8 cellular contexts compared by ENCODE assay signal in genomic region chr3:20186600-20187004, GRCh38. TPM values are rescaled to one million over a fixed set of nuclear protein-coding genes. Genes with fewer than 3 reads are reported as not detected.
DNase-seq lines count a peak whose midpoint lies in the region; ATAC-seq and TF ChIP-seq lines count a peak whose summit lies in the region.

No MANE protein-coding gene starts in this region.

- H3K36me3 ChIP-seq in KMS-11 (ENCODE audit: insufficient read depth) (no peaks in the 10 kb centered on the region), prostate gland (no peaks in the 10 kb centered on the region)

- no peaks in the 10 kb centered on the region for H4K20me1 ChIP-seq in KMS-11 (ENCODE audit: insufficient read depth)

- H3K4me3 ChIP-seq in AG04449 (ENCODE audit: low read depth, low read length): peak overlapping the region; percentile 98
- H3K4me3 ChIP-seq in KMS-11 (IDR thresholded peaks at IDR 0.05; ENCODE audit: insufficient read depth, low read depth, low read length): no peak overlapping the region
- peak overlapping the region; percentile 84 for H3K4me3 ChIP-seq in epithelial cell of esophagus (ENCODE audit: low read length)
- H3K4me3 ChIP-seq in prostate gland: peak overlapping the region; percentile 57 to 58

- CTCF ChIA-PET in AG04449 (lab: Yijun Ruan, JAX): interaction anchor here (0.8 to 2.1 kb wide), 4 partner anchors 9 to 301 kb away, joined by 3 to 5 read pairs (median 3); no protein-coding TSS in a partner anchor

- TF ChIP-seq CTCF in AG04449 (IDR thresholded peaks at IDR 0.05; ENCODE audit: insufficient read depth, low read length, missing control alignments) (no peak), KMS-11 (conservative IDR thresholded peaks at IDR 0.05; ENCODE audit: low read depth, low read length) (no peak), epithelial cell of esophagus (IDR thresholded peaks at IDR 0.05; ENCODE audit: insufficient read depth, low read depth, low read length, missing control alignments) (no peak), prostate gland (IDR thresholded peaks at IDR 0.05) (peak in 1 of 4 experiments; percentile 0)

- H3K27me3 ChIP-seq in KMS-11 (ENCODE audit: insufficient read depth, low read depth): no peaks in the 10 kb centered on the region
- H3K27me3 ChIP-seq in prostate gland (replicated peaks; ENCODE audit: insufficient read depth): no peaks in the 10 kb centered on the region

- no peak for TF ChIP-seq POLR2A in prostate gland (IDR thresholded peaks at IDR 0.05)

- under 1% methylated on average over 9 of the region's 9 CpGs for WGBS in prostate gland

- DNase-seq in AG04449 (ENCODE audit: low read depth, low spot score): no peak
- peak; percentile 4 for DNase-seq in epithelial cell of esophagus (ENCODE audit: low read depth)
- DNase-seq in prostate gland (ENCODE audit: low spot score): no peak
- no peak for DNase-seq in kidney tubule cell (ENCODE audit: low spot score)
- no peak for DNase-seq in pons (ENCODE audit: low spot score)
- no peak for DNase-seq in NCI-H2196 (lab: John Stamatoyannopoulos, UW; ENCODE audit: unreplicated experiment)

- peak overlapping the region; percentile 52; the same call in 1 of the 2 replicates for H3K9ac ChIP-seq in KMS-11

- POLR2A ChIA-PET in AG04449 (lab: Yijun Ruan, JAX): interaction anchor here (0.7 to 1.0 kb wide), 2 partner anchors 15 to 321 kb away, joined by 3 read pairs; no protein-coding TSS in a partner anchor

- peak overlapping the region; percentile 80 for H3K27ac ChIP-seq in KMS-11
- peak overlapping the region; percentile 88 to 95 for H3K27ac ChIP-seq in prostate gland

- H3K4me1 ChIP-seq in KMS-11 (ENCODE audit: low read depth, poor library complexity, severe bottlenecking) (peaks cover 17% of the 10 kb centered on the region), prostate gland (replicated peaks) (no peaks in the 10 kb centered on the region)

- H3K4me2 ChIP-seq in KMS-11: peak overlapping the region; percentile 84

- H3K79me2 ChIP-seq in KMS-11 (ENCODE audit: insufficient read depth, low read depth): peaks cover 25% of the 10 kb centered on the region

- H2AFZ ChIP-seq in KMS-11 (ENCODE audit: low read depth): peak overlapping the region; percentile 71; the same call in 1 of the 2 replicates

- intact Hi-C loops in prostate gland (cut with DNase I): loop anchor here (2.0 to 5.0 kb wide), 2 partner anchors 39 to 240 kb away; partner anchors contain the start of gene RAB5A

- H3K9me3 ChIP-seq in prostate gland: no peaks in the 10 kb centered on the region

- peak; percentile 2 for ATAC-seq in GM19463 (IDR thresholded peaks at IDR 0.05; ENCODE audit: unreplicated experiment)

RNA-seq across cellular contexts. Expression of gene SGO1, which starts 0.6 kb away (rescaled TPM):
- 1 to 10 TPM in 1 of 2 donors, under 1 TPM in 1; 0.41 to 7.3 TPM for total RNA-seq in prostate gland
